ENCODE assay signal across 1 cellular context in genomic region chrX:46967547-46967946, GRCh38.
TF ChIP-seq lines count a peak whose summit lies in the region.

No MANE protein-coding gene starts in this region.

TF ChIP-seq in GM12878, 131 proteins besides CTCF, POLR2A, EP300 and RAD21 (continued from another document and continues in another):
- TF ChIP-seq, protein P1, sequence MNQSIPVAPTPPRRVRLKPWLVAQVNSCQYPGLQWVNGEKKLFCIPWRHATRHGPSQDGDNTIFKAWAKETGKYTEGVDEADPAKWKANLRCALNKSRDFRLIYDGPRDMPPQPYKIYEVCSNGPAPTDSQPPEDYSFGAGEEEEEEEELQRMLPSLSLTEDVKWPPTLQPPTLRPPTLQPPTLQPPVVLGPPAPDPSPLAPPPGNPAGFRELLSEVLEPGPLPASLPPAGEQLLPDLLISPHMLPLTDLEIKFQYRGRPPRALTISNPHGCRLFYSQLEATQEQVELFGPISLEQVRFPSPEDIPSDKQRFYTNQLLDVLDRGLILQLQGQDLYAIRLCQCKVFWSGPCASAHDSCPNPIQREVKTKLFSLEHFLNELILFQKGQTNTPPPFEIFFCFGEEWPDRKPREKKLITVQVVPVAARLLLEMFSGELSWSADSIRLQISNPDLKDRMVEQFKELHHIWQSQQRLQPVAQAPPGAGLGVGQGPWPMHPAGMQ (IDR thresholded peaks at IDR 0.05; ENCODE audit: borderline replicate concordance): no peak
- no peak for TF ChIP-seq MXI1 (IDR thresholded peaks at IDR 0.05; ENCODE audit: low read depth, low read length)
- peak; percentile 78; the same call in 1 of the 2 replicates for TF ChIP-seq RELB (IDR thresholded peaks at IDR 0.05; ENCODE audit: low read depth)
- TF ChIP-seq, protein P2, sequence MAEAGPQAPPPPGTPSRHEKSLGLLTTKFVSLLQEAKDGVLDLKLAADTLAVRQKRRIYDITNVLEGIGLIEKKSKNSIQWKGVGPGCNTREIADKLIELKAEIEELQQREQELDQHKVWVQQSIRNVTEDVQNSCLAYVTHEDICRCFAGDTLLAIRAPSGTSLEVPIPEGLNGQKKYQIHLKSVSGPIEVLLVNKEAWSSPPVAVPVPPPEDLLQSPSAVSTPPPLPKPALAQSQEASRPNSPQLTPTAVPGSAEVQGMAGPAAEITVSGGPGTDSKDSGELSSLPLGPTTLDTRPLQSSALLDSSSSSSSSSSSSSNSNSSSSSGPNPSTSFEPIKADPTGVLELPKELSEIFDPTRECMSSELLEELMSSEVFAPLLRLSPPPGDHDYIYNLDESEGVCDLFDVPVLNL (IDR thresholded peaks at IDR 0.05; ENCODE audit: low read depth, low read length): no peak
- TF ChIP-seq, protein P3, sequence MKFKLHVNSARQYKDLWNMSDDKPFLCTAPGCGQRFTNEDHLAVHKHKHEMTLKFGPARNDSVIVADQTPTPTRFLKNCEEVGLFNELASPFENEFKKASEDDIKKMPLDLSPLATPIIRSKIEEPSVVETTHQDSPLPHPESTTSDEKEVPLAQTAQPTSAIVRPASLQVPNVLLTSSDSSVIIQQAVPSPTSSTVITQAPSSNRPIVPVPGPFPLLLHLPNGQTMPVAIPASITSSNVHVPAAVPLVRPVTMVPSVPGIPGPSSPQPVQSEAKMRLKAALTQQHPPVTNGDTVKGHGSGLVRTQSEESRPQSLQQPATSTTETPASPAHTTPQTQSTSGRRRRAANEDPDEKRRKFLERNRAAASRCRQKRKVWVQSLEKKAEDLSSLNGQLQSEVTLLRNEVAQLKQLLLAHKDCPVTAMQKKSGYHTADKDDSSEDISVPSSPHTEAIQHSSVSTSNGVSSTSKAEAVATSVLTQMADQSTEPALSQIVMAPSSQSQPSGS (IDR thresholded peaks at IDR 0.05; ENCODE audit: low read length): peak; percentile 93
- 0 out of 2 replicates have a peak, but pooled peaks have one; percentile 83 for TF ChIP-seq RCOR1 (conservative IDR thresholded peaks at IDR 0.05; ENCODE audit: low read depth, low read length)
- TF ChIP-seq USF1 (IDR thresholded peaks at IDR 0.05; ENCODE audit: borderline replicate concordance, extremely low read length, insufficient read depth, low read depth, low read length): no peak
- TF ChIP-seq SUPT20H (IDR thresholded peaks at IDR 0.05; ENCODE audit: borderline replicate concordance, control insufficient read depth, low read depth, low read length): no peak
- TF ChIP-seq PAX5 (IDR thresholded peaks at IDR 0.05; ENCODE audit: borderline replicate concordance, low read depth, low read length): peak; percentile 99
- no peak for TF ChIP-seq CHD1 (IDR thresholded peaks at IDR 0.05; ENCODE audit: low read depth, low read length)
- TF ChIP-seq, protein P4, sequence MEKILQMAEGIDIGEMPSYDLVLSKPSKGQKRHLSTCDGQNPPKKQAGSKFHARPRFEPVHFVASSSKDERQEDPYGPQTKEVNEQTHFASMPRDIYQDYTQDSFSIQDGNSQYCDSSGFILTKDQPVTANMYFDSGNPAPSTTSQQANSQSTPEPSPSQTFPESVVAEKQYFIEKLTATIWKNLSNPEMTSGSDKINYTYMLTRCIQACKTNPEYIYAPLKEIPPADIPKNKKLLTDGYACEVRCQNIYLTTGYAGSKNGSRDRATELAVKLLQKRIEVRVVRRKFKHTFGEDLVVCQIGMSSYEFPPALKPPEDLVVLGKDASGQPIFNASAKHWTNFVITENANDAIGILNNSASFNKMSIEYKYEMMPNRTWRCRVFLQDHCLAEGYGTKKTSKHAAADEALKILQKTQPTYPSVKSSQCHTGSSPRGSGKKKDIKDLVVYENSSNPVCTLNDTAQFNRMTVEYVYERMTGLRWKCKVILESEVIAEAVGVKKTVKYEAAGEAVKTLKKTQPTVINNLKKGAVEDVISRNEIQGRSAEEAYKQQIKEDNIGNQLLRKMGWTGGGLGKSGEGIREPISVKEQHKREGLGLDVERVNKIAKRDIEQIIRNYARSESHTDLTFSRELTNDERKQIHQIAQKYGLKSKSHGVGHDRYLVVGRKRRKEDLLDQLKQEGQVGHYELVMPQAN (conservative IDR thresholded peaks at IDR 0.05): no peak
- no peak for TF ChIP-seq TCF12 (IDR thresholded peaks at IDR 0.05; ENCODE audit: low read depth, low read length)
- TF ChIP-seq RFX5 (IDR thresholded peaks at IDR 0.05; ENCODE audit: low read depth, low read length): no peak
- TF ChIP-seq NRF1 (conservative IDR thresholded peaks at IDR 0.05; ENCODE audit: low read depth, low read length): no peak
- no peak for TF ChIP-seq POLR2AphosphoS2 (IDR thresholded peaks at IDR 0.05; ENCODE audit: low read depth, low read length)
- TF ChIP-seq HDAC6 (IDR thresholded peaks at IDR 0.05; ENCODE audit: unreplicated experiment): no peak
- TF ChIP-seq HDAC2 (IDR thresholded peaks at IDR 0.05): no peak
- TF ChIP-seq, protein P5, sequence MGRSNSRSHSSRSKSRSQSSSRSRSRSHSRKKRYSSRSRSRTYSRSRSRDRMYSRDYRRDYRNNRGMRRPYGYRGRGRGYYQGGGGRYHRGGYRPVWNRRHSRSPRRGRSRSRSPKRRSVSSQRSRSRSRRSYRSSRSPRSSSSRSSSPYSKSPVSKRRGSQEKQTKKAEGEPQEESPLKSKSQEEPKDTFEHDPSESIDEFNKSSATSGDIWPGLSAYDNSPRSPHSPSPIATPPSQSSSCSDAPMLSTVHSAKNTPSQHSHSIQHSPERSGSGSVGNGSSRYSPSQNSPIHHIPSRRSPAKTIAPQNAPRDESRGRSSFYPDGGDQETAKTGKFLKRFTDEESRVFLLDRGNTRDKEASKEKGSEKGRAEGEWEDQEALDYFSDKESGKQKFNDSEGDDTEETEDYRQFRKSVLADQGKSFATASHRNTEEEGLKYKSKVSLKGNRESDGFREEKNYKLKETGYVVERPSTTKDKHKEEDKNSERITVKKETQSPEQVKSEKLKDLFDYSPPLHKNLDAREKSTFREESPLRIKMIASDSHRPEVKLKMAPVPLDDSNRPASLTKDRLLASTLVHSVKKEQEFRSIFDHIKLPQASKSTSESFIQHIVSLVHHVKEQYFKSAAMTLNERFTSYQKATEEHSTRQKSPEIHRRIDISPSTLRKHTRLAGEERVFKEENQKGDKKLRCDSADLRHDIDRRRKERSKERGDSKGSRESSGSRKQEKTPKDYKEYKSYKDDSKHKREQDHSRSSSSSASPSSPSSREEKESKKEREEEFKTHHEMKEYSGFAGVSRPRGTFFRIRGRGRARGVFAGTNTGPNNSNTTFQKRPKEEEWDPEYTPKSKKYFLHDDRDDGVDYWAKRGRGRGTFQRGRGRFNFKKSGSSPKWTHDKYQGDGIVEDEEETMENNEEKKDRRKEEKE (IDR thresholded peaks at IDR 0.05): no peak
- TF ChIP-seq CBFB (IDR thresholded peaks at IDR 0.05; ENCODE audit: low read depth): 0 out of 2 replicates have a peak, but pooled peaks have one; percentile 28
- TF ChIP-seq EED (IDR thresholded peaks at IDR 0.05; ENCODE audit: low read depth): peak; percentile 81
- TF ChIP-seq TCF3 (IDR thresholded peaks at IDR 0.05; ENCODE audit: borderline replicate concordance, insufficient read depth, low read depth, low read length): peak; percentile 56; the same call in 1 of the 2 replicates
- no peak for TF ChIP-seq RAD51 (IDR thresholded peaks at IDR 0.05)
- TF ChIP-seq, protein P6, sequence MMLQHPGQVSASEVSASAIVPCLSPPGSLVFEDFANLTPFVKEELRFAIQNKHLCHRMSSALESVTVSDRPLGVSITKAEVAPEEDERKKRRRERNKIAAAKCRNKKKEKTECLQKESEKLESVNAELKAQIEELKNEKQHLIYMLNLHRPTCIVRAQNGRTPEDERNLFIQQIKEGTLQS (IDR thresholded peaks at IDR 0.05; ENCODE audit: borderline replicate concordance, extremely low read depth, low read depth, low read length): no peak
- TF ChIP-seq SREBF1 (IDR thresholded peaks at IDR 0.05; ENCODE audit: low read length): peak; percentile 92
- TF ChIP-seq CHD4 (IDR thresholded peaks at IDR 0.05): no peak
- 0 out of 2 replicates have a peak, but pooled peaks have one; percentile 18 for TF ChIP-seq NBN (IDR thresholded peaks at IDR 0.05)
- TF ChIP-seq SMC3 (IDR thresholded peaks at IDR 0.05; ENCODE audit: borderline replicate concordance, low read length): no peak
- no peak for TF ChIP-seq NR2C1 (IDR thresholded peaks at IDR 0.05)
- no peak for TF ChIP-seq MLLT1 (IDR thresholded peaks at IDR 0.05)
- no peak for TF ChIP-seq ZBTB11 (CRISPR knock-in tag; IDR thresholded peaks at IDR 0.05)
- no peak for TF ChIP-seq TARDBP (IDR thresholded peaks at IDR 0.05; ENCODE audit: borderline replicate concordance)
- TF ChIP-seq BMI1 (IDR thresholded peaks at IDR 0.05; ENCODE audit: borderline replicate concordance): peak; percentile 46; the same call in 1 of the 2 replicates
- TF ChIP-seq CEBPB (IDR thresholded peaks at IDR 0.05; ENCODE audit: borderline replicate concordance in 1 of 2, low read depth in 2 of 2, low read length in 2 of 2): 0 out of 4 replicates have a peak, but pooled peaks of 1 of the 2 experiments have one; percentile 27
- TF ChIP-seq, protein P7, sequence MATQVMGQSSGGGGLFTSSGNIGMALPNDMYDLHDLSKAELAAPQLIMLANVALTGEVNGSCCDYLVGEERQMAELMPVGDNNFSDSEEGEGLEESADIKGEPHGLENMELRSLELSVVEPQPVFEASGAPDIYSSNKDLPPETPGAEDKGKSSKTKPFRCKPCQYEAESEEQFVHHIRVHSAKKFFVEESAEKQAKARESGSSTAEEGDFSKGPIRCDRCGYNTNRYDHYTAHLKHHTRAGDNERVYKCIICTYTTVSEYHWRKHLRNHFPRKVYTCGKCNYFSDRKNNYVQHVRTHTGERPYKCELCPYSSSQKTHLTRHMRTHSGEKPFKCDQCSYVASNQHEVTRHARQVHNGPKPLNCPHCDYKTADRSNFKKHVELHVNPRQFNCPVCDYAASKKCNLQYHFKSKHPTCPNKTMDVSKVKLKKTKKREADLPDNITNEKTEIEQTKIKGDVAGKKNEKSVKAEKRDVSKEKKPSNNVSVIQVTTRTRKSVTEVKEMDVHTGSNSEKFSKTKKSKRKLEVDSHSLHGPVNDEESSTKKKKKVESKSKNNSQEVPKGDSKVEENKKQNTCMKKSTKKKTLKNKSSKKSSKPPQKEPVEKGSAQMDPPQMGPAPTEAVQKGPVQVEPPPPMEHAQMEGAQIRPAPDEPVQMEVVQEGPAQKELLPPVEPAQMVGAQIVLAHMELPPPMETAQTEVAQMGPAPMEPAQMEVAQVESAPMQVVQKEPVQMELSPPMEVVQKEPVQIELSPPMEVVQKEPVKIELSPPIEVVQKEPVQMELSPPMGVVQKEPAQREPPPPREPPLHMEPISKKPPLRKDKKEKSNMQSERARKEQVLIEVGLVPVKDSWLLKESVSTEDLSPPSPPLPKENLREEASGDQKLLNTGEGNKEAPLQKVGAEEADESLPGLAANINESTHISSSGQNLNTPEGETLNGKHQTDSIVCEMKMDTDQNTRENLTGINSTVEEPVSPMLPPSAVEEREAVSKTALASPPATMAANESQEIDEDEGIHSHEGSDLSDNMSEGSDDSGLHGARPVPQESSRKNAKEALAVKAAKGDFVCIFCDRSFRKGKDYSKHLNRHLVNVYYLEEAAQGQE (IDR thresholded peaks at IDR 0.05; ENCODE audit: low read depth, low read length): no peak
- TF ChIP-seq SMAD5 (IDR thresholded peaks at IDR 0.05; ENCODE audit: low read depth): no peak
- peak; percentile 82 for TF ChIP-seq DPF2 (IDR thresholded peaks at IDR 0.05)
- TF ChIP-seq EZH2 (IDR thresholded peaks at IDR 0.05; ENCODE audit: borderline replicate concordance, control insufficient read depth, low read depth, low read length): no peak
- TF ChIP-seq ZSCAN29 (IDR thresholded peaks at IDR 0.05): no peak
